ENCODE assay signal across 25 cellular contexts in the genomic region with DNA sequence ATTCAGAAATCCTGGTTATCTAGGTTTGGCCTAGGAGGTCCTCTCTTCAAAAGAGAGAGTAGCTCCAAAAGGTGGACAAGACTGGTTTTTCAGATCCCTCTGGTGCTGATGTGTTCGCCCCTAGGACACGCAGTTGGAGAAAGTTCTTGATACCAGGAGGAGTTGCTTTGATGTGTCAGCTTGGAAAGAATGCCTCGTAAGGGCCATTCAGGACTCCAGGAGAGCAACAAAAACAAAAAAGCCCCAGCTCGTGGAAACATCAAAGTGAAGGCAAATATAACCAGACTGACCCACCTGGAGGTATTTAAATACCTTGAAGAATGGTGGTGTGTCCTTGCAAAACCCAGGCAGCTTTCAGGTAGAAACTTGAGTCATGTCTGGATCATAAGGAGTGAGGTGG. TPM values are rescaled to one million over a fixed set of nuclear protein-coding genes. Genes with fewer than 3 reads are reported as not detected.
DNase-seq lines count a peak whose midpoint lies in the region; ATAC-seq, FAIRE-seq and TF ChIP-seq lines count a peak whose summit lies in the region.
"Had no signal": no experiment of that assay in that cellular context is flagged by ENCODE, and none has a peak within 500 bp of the region (broad histone marks: within the 10 kb centered on the region; RNA-seq: fewer than 3 reads in every experiment).

No MANE protein-coding gene starts in this region.

- no peak for TF ChIP-seq POLR2A in HCT116 (IDR thresholded peaks at IDR 0.05; ENCODE audit: borderline replicate concordance, extremely low read depth, insufficient read depth, insufficient read length)
- no peak for TF ChIP-seq POLR2A in stomach (IDR thresholded peaks at IDR 0.05)
- TF ChIP-seq POLR2A in esophagus squamous epithelium (IDR thresholded peaks at IDR 0.05), result no peak

- CTCF ChIA-PET in HCT116 (lab: Charles Lee), result interaction anchor here (0.9 to 2.4 kb wide), 3 partner anchors 10 to 493 kb away, joined by 3 to 8 read pairs (median 3); no protein-coding TSS in a partner anchor
- CTCF ChIA-PET in PC-9 (lab: Charles Lee), result interaction anchor here (0.6 to 1.6 kb wide), 6 partner anchors 14 to 493 kb away, joined by 3 to 4 read pairs (median 4); no protein-coding TSS in a partner anchor

- TF ChIP-seq RAD21 in HCT116 (IDR thresholded peaks at IDR 0.05; ENCODE audit: low read depth), result peak; percentile 45; the same call in 1 of the 2 replicates

- H3K27me3 ChIP-seq in HCT116 (ENCODE audit: insufficient read depth, low read length), result peaks cover 7% of the 10 kb centered on the region; the same call in 1 of the 2 replicates
- no peaks in the 10 kb centered on the region for H3K27me3 ChIP-seq in PC-9 (ENCODE audit: insufficient read depth, low read depth)
- no peaks in the 10 kb centered on the region for H3K27me3 ChIP-seq in keratinocyte (ENCODE audit: control insufficient read depth, extremely low read depth, insufficient read depth, low read length)
- H3K27me3 ChIP-seq in stomach, result no peaks in the 10 kb centered on the region
- no peaks in the 10 kb centered on the region for H3K27me3 ChIP-seq in esophagus squamous epithelium
- H3K27me3 ChIP-seq: BE2C, body of pancreas had no signal

- dilution Hi-C loops in keratinocyte (cut with MboI; ENCODE audit: extremely low pct_ligation_motif_present, low sequenced_read_pairs), result no loop called here

- H3K9ac ChIP-seq in HCT116 (ENCODE audit: low read length) (0 out of 2 replicates have a peak overlapping the region, but pooled peaks have one; percentile 12), keratinocyte (ENCODE audit: control insufficient read depth, extremely low read depth, insufficient read depth, low read length) (no peak overlapping the region)

- peak; percentile 81 for ATAC-seq in HCT116
- ATAC-seq: activated CD8-positive, alpha-beta T cell treated with anti-CD3 and anti-CD28 coated beads for 36 hours; naive thymus-derived CD4-positive, alpha-beta T cell; stimulated activated naive CD8-positive, alpha-beta T cell treated with anti-CD3 and anti-CD28 coated beads, Interleukin-15, Interleukin-2, amounts not matched to agents 100 U/mL and 50 U/mL, for 24 hours had no signal

- no peak for TF ChIP-seq CTCF in HCT116 (IDR thresholded peaks at IDR 0.05 in 2 of 3, conservative IDR thresholded peaks at IDR 0.05 in 1 of 3; ENCODE audit: borderline replicate concordance in 1 of 3, insufficient read depth in 1 of 3, low read depth in 2 of 3, low read length in 2 of 3)
- TF ChIP-seq CTCF in PC-9 (conservative IDR thresholded peaks at IDR 0.05), result no peak
- TF ChIP-seq CTCF in keratinocyte (optimal IDR thresholded peaks at IDR 0.05 in 1 of 3, IDR thresholded peaks at IDR 0.05 in 1 of 3, conservative IDR thresholded peaks at IDR 0.05 in 1 of 3; ENCODE audit: extremely low read depth in 1 of 3, insufficient read depth in 2 of 3, low read length in 3 of 3), result no peak
- TF ChIP-seq CTCF in stomach (IDR thresholded peaks at IDR 0.05), result no peak
- TF ChIP-seq CTCF in GM13977 (IDR thresholded peaks at IDR 0.05; ENCODE audit: extremely low read depth, insufficient read depth, missing control alignments), result no peak
- no peak for TF ChIP-seq CTCF in esophagus squamous epithelium (IDR thresholded peaks at IDR 0.05)

- H4K20me1 ChIP-seq in HCT116 (ENCODE audit: insufficient read depth) (no peaks in the 10 kb centered on the region), PC-9 (ENCODE audit: insufficient read depth) (peaks cover 4% of the 10 kb centered on the region; the same call in 1 of the 2 replicates), keratinocyte (ENCODE audit: control insufficient read depth, extremely low read depth, insufficient read depth, low read length) (no peaks in the 10 kb centered on the region)

- no peak for TF ChIP-seq EP300 in stomach (IDR thresholded peaks at IDR 0.05)

- RAD21 ChIA-PET in HCT116 (lab: Charles Lee; ENCODE audit: low non-redundant PET in 1 of 2, low total read pairs in 2 of 2, uncharacterized antibody in 2 of 2, unreplicated experiment in 2 of 2), result no interaction called here

- FAIRE-seq in keratinocyte (lab: Jason Lieb, UNC), result peak; percentile 23
- FAIRE-seq: H1 had no signal

- H3K4me2 ChIP-seq in HCT116 (ENCODE audit: low read length), result peak overlapping the region; percentile 73
- peak overlapping the region; percentile 77 for H3K4me2 ChIP-seq in PC-9
- peak overlapping the region; percentile 20 for H3K4me2 ChIP-seq in keratinocyte (ENCODE audit: control insufficient read depth, extremely low read depth, insufficient read depth, low read depth, low read length)

- H3K27ac ChIP-seq in HCT116 (ENCODE audit: low read depth, low read length) (peak overlapping the region; percentile 55; the same call in 1 of the 2 replicates), PC-9 (peak overlapping the region; percentile 81), keratinocyte (ENCODE audit: control insufficient read depth, insufficient read depth, low read length) (no peak overlapping the region), stomach (no peak overlapping the region), esophagus squamous epithelium (no peak overlapping the region)

- H3K36me3 ChIP-seq in HCT116 (ENCODE audit: control insufficient read depth in 1 of 2, insufficient read depth in 2 of 2, low read length in 2 of 2) (no peaks in the 10 kb centered on the region), PC-9 (ENCODE audit: low read depth) (no peaks in the 10 kb centered on the region), keratinocyte (ENCODE audit: control insufficient read depth in 2 of 2, extremely low read depth in 1 of 2, insufficient read depth in 2 of 2, low read length in 2 of 2) (no peaks in the 10 kb centered on the region), stomach (no peaks in the 10 kb centered on the region), esophagus squamous epithelium (no peaks in the 10 kb centered on the region)
- H3K36me3 ChIP-seq: BE2C had no signal

- no peaks in the 10 kb centered on the region for H3K9me3 ChIP-seq in HCT116 (ENCODE audit: control insufficient read depth in 1 of 2, insufficient read depth in 1 of 2, low read depth in 1 of 2, low read length in 2 of 2)
- H3K9me3 ChIP-seq in PC-9 (ENCODE audit: insufficient read depth, low read depth), result no peaks in the 10 kb centered on the region
- no peaks in the 10 kb centered on the region for H3K9me3 ChIP-seq in keratinocyte (ENCODE audit: control insufficient read depth, low read depth, low read length)
- no peaks in the 10 kb centered on the region for H3K9me3 ChIP-seq in stomach
- no peaks in the 10 kb centered on the region for H3K9me3 ChIP-seq in esophagus squamous epithelium
- H3K9me3 ChIP-seq: BE2C, body of pancreas had no signal

- in situ Hi-C loops in GM13977 (cut with MboI; ENCODE audit: low pct_unique_long_range_greater_than_20kb, low sequenced_read_pairs, unreplicated experiment), result no loop called here

- H3K79me2 ChIP-seq in HCT116 (ENCODE audit: insufficient read depth, low read length) (no peaks in the 10 kb centered on the region), PC-9 (ENCODE audit: low read depth) (no peaks in the 10 kb centered on the region), keratinocyte (ENCODE audit: control insufficient read depth, insufficient read depth, low read length) (no peaks in the 10 kb centered on the region)

- BruUV-seq in HCT116 (replicated peaks; lab: Mats Ljungman, UMichigan), result no TSS peak
- BruUV-seq in PC-9 (replicated peaks; lab: Mats Ljungman, UMichigan), result no TSS peak

- intact Hi-C loops in HCT116 (cut with micrococcal nuclease) (loop anchor here (10.0 kb wide), 2 partner anchors 286 to 1116 kb away; no protein-coding TSS in a partner anchor), PC-9 (cut with micrococcal nuclease; ENCODE audit: unreplicated experiment) (loop anchor here (1.0 to 10.0 kb wide), 9 partner anchors 15 to 1166 kb away; partner anchors contain the start of genes LCLAT1 and YPEL5), stomach (cut with DNase I; ENCODE audit: low total_unique reads) (no loop called here), esophagus squamous epithelium (cut with DNase I) (no loop called here)

- WGBS in stomach, 5 donors, result 68 to 89% (median 75%) methylated on average over 4 of the region's 4 CpGs
- 71% methylated on average over 4 of the region's 4 CpGs for WGBS in esophagus squamous epithelium, 2 donors

- H3K4me3 ChIP-seq in HCT116 (replicated peaks in 1 of 2; ENCODE audit: low read depth in 1 of 2, low read length in 2 of 2) (peak overlapping the region in 1 of 2 experiments; percentile 29; a peak in 2 of 4 replicates), PC-9 (no peak overlapping the region; the same call in 1 of the 2 replicates), keratinocyte (ENCODE audit: control insufficient read depth in 2 of 3, extremely low read depth in 1 of 3, insufficient read depth in 2 of 3, low read depth in 1 of 3, low read length in 3 of 3) (no peak overlapping the region), stomach (no peak overlapping the region), esophagus squamous epithelium (no peak overlapping the region)
- H3K4me3 ChIP-seq: body of pancreas, SK-N-MC had no signal

- H3K9me1 ChIP-seq in keratinocyte (ENCODE audit: control insufficient read depth, extremely low read depth, insufficient read depth, low read length), result no peaks in the 10 kb centered on the region

- POLR2A ChIA-PET in HCT116 (lab: Charles Lee) (no interaction called here), PC-9 (lab: Charles Lee; ENCODE audit: unreplicated experiment) (interaction anchor here (0.6 to 1.2 kb wide), 3 partner anchors 15 to 64 kb away, joined by 4 to 12 read pairs (median 5); no protein-coding TSS in a partner anchor)

- peaks cover 25 to 37% of the 10 kb centered on the region in 2 experiments for H3K4me1 ChIP-seq in HCT116 (ENCODE audit: control insufficient read depth in 1 of 2, insufficient read depth in 2 of 2, low read length in 2 of 2)
- H3K4me1 ChIP-seq in PC-9 (replicated peaks; ENCODE audit: insufficient read depth), result peaks cover 49% of the 10 kb centered on the region
- H3K4me1 ChIP-seq in keratinocyte (ENCODE audit: control insufficient read depth, extremely low read depth, insufficient read depth, low read length), result peaks cover 17% of the 10 kb centered on the region
- peaks cover 6 to 27% (median 23%) of the 10 kb centered on the region in 4 donors for H3K4me1 ChIP-seq in stomach
- peaks cover 0 to 33% (median 9%) of the 10 kb centered on the region in 3 donors for H3K4me1 ChIP-seq in esophagus squamous epithelium
- H3K4me1 ChIP-seq: BE2C had no signal

- H3K9me2 ChIP-seq in HCT116 (ENCODE audit: insufficient read depth), result no peaks in the 10 kb centered on the region
- H3K9me2 ChIP-seq in PC-9 (ENCODE audit: insufficient read depth), result no peaks in the 10 kb centered on the region

- peaks cover 37% of the 10 kb centered on the region for H3F3A ChIP-seq in PC-9 (ENCODE audit: insufficient read depth, low read depth)

- H2AFZ ChIP-seq in HCT116 (ENCODE audit: low read depth, low read length, poor library complexity, severe bottlenecking) (peak overlapping the region; percentile 93), PC-9 (no peak overlapping the region), keratinocyte (ENCODE audit: control insufficient read depth, low read length) (no peak overlapping the region)

- DNase-seq in HCT116 (ENCODE audit: low read depth, low spot score) (peak; percentile 92), PC-9 (peak; percentile 77 to 100), keratinocyte (ENCODE audit: low read depth, low spot score) (peak; percentile 54), stomach (peak; percentile 17), GM13977 (ENCODE audit: low spot score) (no peak), DMS79 treated with DMSO at 0.1 percent for 48 hours (lab: John Stamatoyannopoulos, UW) (no peak), esophagus squamous epithelium (lab: John Stamatoyannopoulos, UW) (no peak)
- DNase-seq: ACHN; activated CD4-positive, alpha-beta T cell treated with anti-CD3 and anti-CD28 coated beads for 1 hour; activated CD8-positive, alpha-beta T cell treated with anti-CD3 and anti-CD28 coated beads for 36 hours; activated gamma-delta T cell; activated naive CD8-positive, alpha-beta T cell treated with anti-CD3 and anti-CD28 coated beads, Interleukin-2, amount 10 ng/mL, durations not matched to agents 7 days and 5 days; activated T-cell treated with anti-CD3 and anti-CD28 coated beads, Interleukin-2, amount 50 U/mL, for 1 hour; BE2C; body of pancreas; DMS153; GDM1; IMR-90; mesenchymal stem cell; naive thymus-derived CD4-positive, alpha-beta T cell; NCI-H1105 treated with DMSO at 0.1 percent for 48 hours; NCI-H2029; stimulated activated naive CD8-positive, alpha-beta T cell treated with anti-CD3 and anti-CD28 coated beads, Interleukin-15, Interleukin-2, amounts not matched to agents 100 U/mL and 50 U/mL, for 24 hours had no signal

RNA-seq across cellular contexts. Expression of gene LBH, which starts 12.5 kb away (rescaled TPM):
- total RNA-seq in HCT116 (2021; ENCODE audit: unreplicated experiment), result 1.2 TPM
- polyA plus RNA-seq in HCT116 (2012), result 0.23 and 0.39 TPM in 2 replicates
- total RNA-seq in PC-9 (2021), result 30.6 and 34.4 TPM in 2 replicates
- polyA plus RNA-seq in keratinocyte, result 0.83 to 2.2 TPM (median 1.4 TPM) in 3 replicates
- polyA plus RNA-seq in keratinocyte (2011; ENCODE audit: low read depth), result 0.75 TPM
- polyA plus RNA-seq in keratinocyte (2011; cell fraction: cytosol; rRNA removed), result 1.1 TPM in 2 replicates
- polyA plus RNA-seq in keratinocyte (2011; cell fraction: nucleus; rRNA removed), result 1.0 TPM in 2 replicates
- polyA plus RNA-seq in keratinocyte (2012; ENCODE audit: low replicate concordance), result 1.5 and 3.3 TPM in 2 replicates
- polyA minus RNA-seq in keratinocyte, result 2.1 to 3.2 TPM (median 2.9 TPM) in 3 replicates
- 5.8 TPM for polyA minus RNA-seq in keratinocyte (2011; cell fraction: cytosol; rRNA and poly(A)+ RNA removed)
- 0.84 and 3.2 TPM in 2 replicates for polyA minus RNA-seq in keratinocyte (2011; cell fraction: nucleus; rRNA and poly(A)+ RNA removed)
- 10 to 100 TPM in 4 of 5 donors, 1 to 10 TPM in 1; 7.1 to 39.8 (median 18.5) TPM for total RNA-seq in stomach
- 10 to 100 TPM in 2 of 3 donors, 1 to 10 TPM in 1; 6.6 to 18.5 (median 15.4) TPM for polyA plus RNA-seq in stomach
- total RNA-seq in esophagus squamous epithelium, result 10 to 100 TPM in 3 of 4 donors, 1 to 10 TPM in 1; 2.4 to 22.7 (median 17.6) TPM

Comparison
In these comparisons a context has a peak if more than half of its experiments do, and no peak if none do; other contexts are left out.
1. DNase-seq: peak in HCT116 (single experiment), PC-9 (2 of 2), keratinocyte (single experiment) and stomach (single experiment); none in GM13977 (single experiment), DMS79 treated with DMSO at 0.1 percent for 48 hours (single experiment) and esophagus squamous epithelium (single experiment).
2. H3K27ac ChIP-seq: peak in HCT116 (single experiment) and PC-9 (single experiment); none in keratinocyte (single experiment), stomach (0 of 5) and esophagus squamous epithelium (0 of 4).
3. H3K4me2 ChIP-seq: peak in every context shown above with its lines; median percentile 77 in PC-9; 73 in HCT116; 20 in keratinocyte.
4. intact Hi-C loops: an anchor here in HCT116 (10.0 kb wide) and PC-9 (1.0 to 10.0 kb wide); none called in stomach and esophagus squamous epithelium.